19 cellular contexts compared by ENCODE assay signal in genomic region chr3:22587446-22587845, GRCh38.
"Had no signal": no experiment of that assay in that cellular context is flagged by ENCODE, and none has a peak within 500 bp of the region (broad histone marks: within the 10 kb centered on the region; RNA-seq: fewer than 3 reads in every experiment).

No MANE protein-coding gene starts in this region.

- ATAC-seq: activated CD4-positive, alpha-beta T cell treated with anti-CD3 and anti-CD28 coated beads for 36 hours; activated T-helper 17 cell treated with anti-CD3 and anti-CD28 coated beads, Interleukin-2, amount 50 U/mL, for 72 hours; T-helper 17 cell had no signal

- DNase-seq: activated CD4-positive, alpha-beta memory T cell treated with anti-CD3 and anti-CD28 coated beads, Interleukin-2, amount 10 ng/mL, durations not matched to agents 7 days and 5 days; activated CD4-positive, alpha-beta T cell treated with anti-CD3 and anti-CD28 coated beads for 36 hours; activated CD4-positive, alpha-beta T cell treated with anti-CD3 and anti-CD28 coated beads, Interleukin-2, amount 50 U/mL, for 1 hour; activated gamma-delta T cell; activated naive CD4-positive, alpha-beta T cell treated with anti-CD3 and anti-CD28 coated beads for 36 hours; activated T-cell treated with anti-CD3 and anti-CD28 coated beads for 4 hours; activated T-cell treated with anti-CD3 and anti-CD28 coated beads, Interleukin-2, amount 50 U/mL, for 48 hours; amygdala; cortex of kidney; MM.1S; NCI-H146; NCI-H187 treated with DMSO at 0.1 percent for 48 hours; NCI-H2081 treated with DMSO at 0.1 percent for 48 hours; NCI-H226; NCI-H748 treated with DMSO at 0.1 percent for 48 hours; SIG-M5; T-helper 17 cell; T-helper 9 cell had no signal
